ENCODE assay signal across 8 cellular contexts in the genomic region with DNA sequence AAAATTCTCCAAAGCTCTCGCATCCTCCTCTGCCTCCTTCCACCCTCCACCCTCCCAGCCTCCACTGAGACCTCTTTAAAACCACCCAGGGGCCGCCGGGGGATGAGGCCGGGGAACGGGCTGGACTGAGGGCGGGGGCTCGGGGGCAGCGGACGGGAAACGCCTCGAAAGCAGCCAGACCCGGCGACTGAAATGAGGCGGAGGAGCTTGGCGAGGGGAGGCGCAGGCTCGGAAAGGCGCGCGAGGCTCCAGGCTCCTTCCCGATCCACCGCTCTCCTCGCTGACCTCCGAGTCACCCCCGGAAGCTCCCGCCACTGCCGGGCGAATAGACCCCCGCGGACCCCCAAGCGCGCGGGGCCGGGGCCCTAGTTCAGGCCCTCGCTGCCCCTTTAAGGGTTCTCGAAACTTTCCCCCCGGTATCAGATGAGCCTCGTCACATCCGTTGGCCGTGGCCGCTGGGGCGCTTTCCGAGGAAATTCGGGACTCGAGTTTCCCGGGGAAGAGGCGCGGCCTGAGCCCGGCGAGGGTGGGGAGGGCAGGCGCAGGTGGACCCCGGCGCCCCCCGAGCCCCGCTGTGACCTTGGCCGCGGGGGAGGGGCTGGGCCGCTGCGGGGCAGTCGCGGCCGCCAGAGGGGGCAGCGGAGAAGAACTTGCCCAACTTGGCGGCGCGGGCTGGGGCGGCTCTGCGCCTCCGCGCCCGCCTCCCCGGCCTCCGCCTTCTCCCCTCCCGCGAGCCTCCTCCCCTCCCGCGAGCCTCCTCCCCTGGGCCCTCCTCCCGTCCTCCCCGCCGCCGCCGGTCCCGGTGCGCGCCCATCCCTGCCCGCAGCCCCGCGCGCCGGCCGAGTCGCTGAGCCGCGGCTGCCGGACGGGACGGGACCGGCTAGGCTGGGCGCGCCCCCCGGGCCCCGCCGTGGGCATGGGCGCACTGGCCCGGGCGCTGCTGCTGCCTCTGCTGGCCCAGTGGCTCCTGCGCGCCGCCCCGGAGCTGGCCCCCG. TPM values are rescaled to one million over a fixed set of nuclear protein-coding genes. Genes with fewer than 3 reads are reported as not detected.
DNase-seq lines count a peak whose midpoint lies in the region; ATAC-seq and TF ChIP-seq lines count a peak whose summit lies in the region.

TSS of gene BACE2 (plus strand) at position 813 of the 995 bp plus-strand sequence. CDS start at position 917, 104 bp downstream.

- peaks cover 0 to 4% (median 0%) of the 10 kb centered on the region in 3 donors for H3K36me3 ChIP-seq in skeletal muscle tissue (ENCODE audit: control insufficient read depth in 3 of 3, insufficient read depth in 3 of 3, low read length in 3 of 3)

- peaks cover 0 to 17% (median 16%) of the 10 kb centered on the region in 3 donors for H3K4me1 ChIP-seq in skeletal muscle tissue (ENCODE audit: control insufficient read depth in 3 of 3, insufficient read depth in 3 of 3, low read length in 3 of 3)

- H3K4me3 Mint-ChIP-seq in T-helper 2 cell treated with Interferon-gamma antibody and Interleukin-4, amounts not matched to agents 5 μg/mL and 100 μg/mL, for 36 hours, result peak within 1 kb of the TSS; percentile 78
- peak within 1 kb of the TSS; percentile 48 to 76 (median 73) for H3K4me3 Mint-ChIP-seq in immature natural killer cell

- H3K27me3 ChIP-seq in skeletal muscle tissue (ENCODE audit: control insufficient read depth in 3 of 3, insufficient read depth in 3 of 3, low read length in 3 of 3), result no peaks in the 10 kb centered on the region

- ATAC-seq in HG03095 (IDR thresholded peaks at IDR 0.05; ENCODE audit: unreplicated experiment) (no peak), HG03159 (IDR thresholded peaks at IDR 0.05; ENCODE audit: unreplicated experiment) (no peak)

- peak within 1 kb of the TSS; percentile 35 for H3K4me3 ChIP-seq in GM12864 (ENCODE audit: low read depth, low read length)
- H3K4me3 ChIP-seq in skeletal muscle tissue (ENCODE audit: low read length in 3 of 3), result peak within 1 kb of the TSS; percentile 64 to 71 (median 70)

- H3K9ac ChIP-seq in skeletal muscle tissue (ENCODE audit: low read depth in 1 of 3, low read length in 3 of 3), result peak within 1 kb of the TSS; percentile 72 to 81 (median 77)

- no peaks in the 10 kb centered on the region for H3K36me3 Mint-ChIP-seq in T-helper 2 cell treated with Interferon-gamma antibody and Interleukin-4, amounts not matched to agents 5 μg/mL and 100 μg/mL, for 36 hours (ENCODE audit: low read depth)
- H3K36me3 Mint-ChIP-seq in immature natural killer cell, result peaks cover 0 to 4% (median 0%) of the 10 kb centered on the region in 3 donors

- no peak within 1 kb of the TSS for H3K27ac Mint-ChIP-seq in T-helper 2 cell treated with Interferon-gamma antibody and Interleukin-4, amounts not matched to agents 5 μg/mL and 100 μg/mL, for 36 hours
- no peak within 1 kb of the TSS for H3K27ac Mint-ChIP-seq in immature natural killer cell

- no peaks in the 10 kb centered on the region for H3K9me3 ChIP-seq in skeletal muscle tissue (ENCODE audit: control insufficient read depth in 3 of 3, low read length in 3 of 3)

- DNase-seq in GM12864 (ENCODE audit: low read depth) (no peak), HT1080 (ENCODE audit: low read depth) (peak; percentile 55), caudate nucleus (lab: John Stamatoyannopoulos, UW) (peak in 32 of 61 donors; percentile 3 to 69 (median 24)), immature natural killer cell (peak in 2 of 3 donors; percentile 8 to 42)
- DNase-seq in T-helper 2 cell treated with Interferon-gamma antibody and Interleukin-4, amounts not matched to agents 5 μg/mL and 100 μg/mL, for 36 hours (ENCODE audit: low spot score), result peak; percentile 59

- peaks cover 47% of the 10 kb centered on the region for H3K27me3 Mint-ChIP-seq in T-helper 2 cell treated with Interferon-gamma antibody and Interleukin-4, amounts not matched to agents 5 μg/mL and 100 μg/mL, for 36 hours (ENCODE audit: low read depth)
- peaks cover 6 to 13% (median 8%) of the 10 kb centered on the region in 3 donors for H3K27me3 Mint-ChIP-seq in immature natural killer cell (ENCODE audit: low read depth in 3 of 3)

- H3K27ac ChIP-seq in caudate nucleus (ENCODE audit: low read depth, low read length) (peak within 1 kb of the TSS; percentile 58), skeletal muscle tissue (ENCODE audit: low read depth, low read length) (peak within 1 kb of the TSS; percentile 80)

- H3K9me3 Mint-ChIP-seq in T-helper 2 cell treated with Interferon-gamma antibody and Interleukin-4, amounts not matched to agents 5 μg/mL and 100 μg/mL, for 36 hours, result no peaks in the 10 kb centered on the region
- no peaks in the 10 kb centered on the region for H3K9me3 Mint-ChIP-seq in immature natural killer cell

- peaks cover 8% of the 10 kb centered on the region for H3K4me1 Mint-ChIP-seq in T-helper 2 cell treated with Interferon-gamma antibody and Interleukin-4, amounts not matched to agents 5 μg/mL and 100 μg/mL, for 36 hours (ENCODE audit: low read depth)
- H3K4me1 Mint-ChIP-seq in immature natural killer cell, result peaks cover 7 to 17% of the 10 kb centered on the region in 2 donors

- TF ChIP-seq CTCF in GM12864 (IDR thresholded peaks at IDR 0.05; ENCODE audit: low read depth, low read length, missing control alignments), result peak; percentile 39

RNA-seq across cellular contexts. Expression of gene BACE2, which starts in this region (rescaled TPM):
- total RNA-seq in HT1080 (2014; rRNA removed; shearing (Covaris generic)), result 37.6 and 46.0 TPM in 2 replicates
- 68.8 and 71.4 TPM in 2 replicates for polyA plus RNA-seq in HT1080 (2015; cell fraction: cytosol; rRNA removed)
- polyA plus RNA-seq in HT1080 (2015; cell fraction: nucleus; rRNA removed), result 40.7 and 49.0 TPM in 2 replicates
- 1 to 10 TPM in 1 of 3 donors, under 1 TPM in 1, not detected in 1; 0.82 to 2.1 TPM for polyA plus RNA-seq in immature natural killer cell
- total RNA-seq in skeletal muscle tissue, result 39.1 TPM
